Comparison of ENCODE assay signal across 9 cellular contexts in genomic region chr7:130890176-130891020, GRCh38.
DNase-seq lines count a peak whose midpoint lies in the region; ATAC-seq, FAIRE-seq and TF ChIP-seq lines count a peak whose summit lies in the region.
"Had no signal": no experiment of that assay in that cellular context is flagged by ENCODE, and none has a peak within 500 bp of the region (broad histone marks: within the 10 kb centered on the region; RNA-seq: fewer than 3 reads in every experiment).

No MANE protein-coding gene starts in this region.

- no peak overlapping the region for H3K9ac ChIP-seq in GM12878 (ENCODE audit: control insufficient read depth, insufficient read depth, low read length)

- SMC1A ChIA-PET in GM12878 (lab: Charles Lee; ENCODE audit: uncharacterized antibody, unreplicated experiment), result interaction anchor here (0.6 to 1.2 kb wide), 10 partner anchors 9 to 150 kb away, joined by 3 to 5 read pairs (median 3); no protein-coding TSS in a partner anchor

- ATAC-seq in GM12878 (no peak), HG02938 (IDR thresholded peaks at IDR 0.05; ENCODE audit: unreplicated experiment) (no peak)

- TF ChIP-seq CTCF in Peyer's patch (IDR thresholded peaks at IDR 0.05) (no peak), GM12878 (IDR thresholded peaks at IDR 0.05 in 2 of 3, conservative IDR thresholded peaks at IDR 0.05 in 1 of 3; ENCODE audit: control insufficient read depth in 2 of 3, extremely low read depth in 1 of 3, insufficient read depth in 1 of 3, low read depth in 3 of 3, low read length in 3 of 3) (no peak), suprapubic skin (IDR thresholded peaks at IDR 0.05) (no peak)

- peaks cover 0 to 13% (median 0%) of the 10 kb centered on the region in 3 donors for H3K36me3 ChIP-seq in Peyer's patch
- peaks cover 11 to 39% of the 10 kb centered on the region in 2 experiments for H3K36me3 ChIP-seq in GM12878 (ENCODE audit: control insufficient read depth in 2 of 2, insufficient read depth in 2 of 2, low read length in 1 of 2)
- H3K36me3 ChIP-seq in suprapubic skin, result peaks cover 14% of the 10 kb centered on the region
- H3K36me3 ChIP-seq: cardiac muscle cell had no signal

- CTCF ChIA-PET in GM12878 (lab: Yijun Ruan, JAX), result interaction anchor here (0.6 to 2.1 kb wide), 9 partner anchors 8 to 1514 kb away, joined by 3 to 7 read pairs (median 3); no protein-coding TSS in a partner anchor

- TF ChIP-seq RAD21 in GM12878 (IDR thresholded peaks at IDR 0.05; ENCODE audit: insufficient read depth, low read depth, low read length), result no peak

- H3K4me3 ChIP-seq in Peyer's patch (no peak overlapping the region), GM12878 (no peak overlapping the region), suprapubic skin (peak overlapping the region; percentile 5)
- H3K4me3 ChIP-seq: cardiac muscle cell had no signal

- no peak for FAIRE-seq in GM12878 (lab: Jason Lieb, UNC)

- H2AFZ ChIP-seq in GM12878 (ENCODE audit: control insufficient read depth, low read depth, low read length), result no peak overlapping the region

- DNase-seq in Peyer's patch (no peak), GM12878 (ENCODE audit: low read depth, low spot score) (no peak), suprapubic skin (ENCODE audit: low spot score in 2 of 2) (no peak), DMS114 treated with DMSO at 0.1 percent for 48 hours (lab: John Stamatoyannopoulos, UW; ENCODE audit: unreplicated experiment) (no peak), globus pallidus (ENCODE audit: low spot score) (no peak)
- DNase-seq: stimulated activated CD4-positive, alpha-beta T cell treated with anti-CD3 and anti-CD28 coated beads, Interleukin-4, amount 100 ng/mL, for 24 hours had no signal

- H3K27ac ChIP-seq in Peyer's patch, result peak overlapping the region; percentile 53 to 81 (median 62)
- H3K27ac ChIP-seq in GM12878 (ENCODE audit: control insufficient read depth, insufficient read depth), result no peak overlapping the region
- H3K27ac ChIP-seq in layer of hippocampus (ENCODE audit: low read depth, low read length), result peak overlapping the region; percentile 66
- H3K27ac ChIP-seq in suprapubic skin, result peak overlapping the region; percentile 95
- H3K27ac ChIP-seq: cardiac muscle cell had no signal

- H3K4me1 ChIP-seq in Peyer's patch, result peaks cover 0 to 65% (median 7%) of the 10 kb centered on the region in 4 donors
- H3K4me1 ChIP-seq in GM12878 (ENCODE audit: control insufficient read depth, insufficient read depth, low read length), result peaks cover 5% of the 10 kb centered on the region
- H3K4me1 ChIP-seq in suprapubic skin, result peaks cover 79% of the 10 kb centered on the region

- no peak for TF ChIP-seq EP300 in GM12878 (IDR thresholded peaks at IDR 0.05; ENCODE audit: borderline replicate concordance in 1 of 2, control insufficient read depth in 1 of 2, low read depth in 2 of 2, low read length in 2 of 2)
- peak; percentile 48 for TF ChIP-seq EP300 in suprapubic skin (IDR thresholded peaks at IDR 0.05)

- intact Hi-C loops in GM12878 (cut with micrococcal nuclease; ENCODE audit: unreplicated experiment), result no loop called here

- no peaks in the 10 kb centered on the region for H3K27me3 ChIP-seq in Peyer's patch
- H3K27me3 ChIP-seq in GM12878 (replicated peaks in 1 of 2; ENCODE audit: control insufficient read depth in 2 of 2, insufficient read depth in 2 of 2, low read length in 1 of 2), result no peaks in the 10 kb centered on the region
- no peaks in the 10 kb centered on the region for H3K27me3 ChIP-seq in layer of hippocampus (ENCODE audit: control insufficient read depth, insufficient read depth, low read length)
- H3K27me3 ChIP-seq in suprapubic skin, result no peaks in the 10 kb centered on the region
- H3K27me3 ChIP-seq: cardiac muscle cell had no signal

- H4K20me1 ChIP-seq in GM12878 (ENCODE audit: control insufficient read depth, insufficient read depth), result no peaks in the 10 kb centered on the region; the same call in 1 of the 2 replicates

- no peak for TF ChIP-seq POLR2A in Peyer's patch (IDR thresholded peaks at IDR 0.05)
- peak; percentile 16; the same call in 1 of the 2 replicates for TF ChIP-seq POLR2A in GM12878 (IDR thresholded peaks at IDR 0.05; ENCODE audit: low read depth, low read length)
- no peak for TF ChIP-seq POLR2A in suprapubic skin (IDR thresholded peaks at IDR 0.05)

- BruUV-seq in GM12878 (replicated peaks; lab: Mats Ljungman, UMichigan), result TSS peak; percentile 15

- no peaks in the 10 kb centered on the region for H3K9me3 ChIP-seq in Peyer's patch
- no peaks in the 10 kb centered on the region for H3K9me3 ChIP-seq in GM12878 (replicated peaks; ENCODE audit: control insufficient read depth, insufficient read depth, low read length)
- no peaks in the 10 kb centered on the region for H3K9me3 ChIP-seq in suprapubic skin

- H3K4me2 ChIP-seq in GM12878 (ENCODE audit: control insufficient read depth, insufficient read depth), result no peak overlapping the region

- RAD21 ChIA-PET in GM12878 (lab: Charles Lee; ENCODE audit: unreplicated experiment), result interaction anchor here (0.6 kb wide), 1 partner anchor 111 kb away, joined by 3 read pairs; no protein-coding TSS in a partner anchor

- WGBS in GM12878 (ENCODE audit: insufficient coverage, insufficient replicate concordance, low lambda C conversion rate, missing lambda C conversion rate), result 79% methylated on average over 11 of the region's 11 CpGs
- WGBS in suprapubic skin, result 71% methylated on average over 11 of the region's 11 CpGs

- in situ Hi-C loops in GM12878 (cut with MboI), result no loop called here

- POLR2A ChIA-PET in GM12878 (lab: Charles Lee), result interaction anchor here (0.7 kb wide), 2 partner anchors 21 to 38 kb away, joined by 3 read pairs; no protein-coding TSS in a partner anchor

- H3K79me2 ChIP-seq in GM12878 (ENCODE audit: control insufficient read depth, insufficient read depth, low read length), result peaks cover 22% of the 10 kb centered on the region

TF ChIP-seq in GM12878, 131 proteins besides CTCF, POLR2A, EP300 and RAD21 (continues in another document):
- no peak for TF ChIP-seq SREBF1 (IDR thresholded peaks at IDR 0.05; ENCODE audit: low read length)
- TF ChIP-seq ZSCAN29 (IDR thresholded peaks at IDR 0.05), result no peak
- no peak for TF ChIP-seq NKRF (conservative IDR thresholded peaks at IDR 0.05)
- TF ChIP-seq EGR1 (IDR thresholded peaks at IDR 0.05; ENCODE audit: borderline replicate concordance in 1 of 2, low read depth in 2 of 2, low read length in 2 of 2), result no peak
- no peak for TF ChIP-seq GATAD2B (conservative IDR thresholded peaks at IDR 0.05; ENCODE audit: low read depth)
- no peak for TF ChIP-seq BCL3 (IDR thresholded peaks at IDR 0.05; ENCODE audit: borderline replicate concordance, insufficient read depth, low read depth, low read length, poor library complexity, severe bottlenecking)
- TF ChIP-seq MYB (IDR thresholded peaks at IDR 0.05; ENCODE audit: borderline replicate concordance, low read depth, low read length), result no peak
- TF ChIP-seq, protein P1, sequence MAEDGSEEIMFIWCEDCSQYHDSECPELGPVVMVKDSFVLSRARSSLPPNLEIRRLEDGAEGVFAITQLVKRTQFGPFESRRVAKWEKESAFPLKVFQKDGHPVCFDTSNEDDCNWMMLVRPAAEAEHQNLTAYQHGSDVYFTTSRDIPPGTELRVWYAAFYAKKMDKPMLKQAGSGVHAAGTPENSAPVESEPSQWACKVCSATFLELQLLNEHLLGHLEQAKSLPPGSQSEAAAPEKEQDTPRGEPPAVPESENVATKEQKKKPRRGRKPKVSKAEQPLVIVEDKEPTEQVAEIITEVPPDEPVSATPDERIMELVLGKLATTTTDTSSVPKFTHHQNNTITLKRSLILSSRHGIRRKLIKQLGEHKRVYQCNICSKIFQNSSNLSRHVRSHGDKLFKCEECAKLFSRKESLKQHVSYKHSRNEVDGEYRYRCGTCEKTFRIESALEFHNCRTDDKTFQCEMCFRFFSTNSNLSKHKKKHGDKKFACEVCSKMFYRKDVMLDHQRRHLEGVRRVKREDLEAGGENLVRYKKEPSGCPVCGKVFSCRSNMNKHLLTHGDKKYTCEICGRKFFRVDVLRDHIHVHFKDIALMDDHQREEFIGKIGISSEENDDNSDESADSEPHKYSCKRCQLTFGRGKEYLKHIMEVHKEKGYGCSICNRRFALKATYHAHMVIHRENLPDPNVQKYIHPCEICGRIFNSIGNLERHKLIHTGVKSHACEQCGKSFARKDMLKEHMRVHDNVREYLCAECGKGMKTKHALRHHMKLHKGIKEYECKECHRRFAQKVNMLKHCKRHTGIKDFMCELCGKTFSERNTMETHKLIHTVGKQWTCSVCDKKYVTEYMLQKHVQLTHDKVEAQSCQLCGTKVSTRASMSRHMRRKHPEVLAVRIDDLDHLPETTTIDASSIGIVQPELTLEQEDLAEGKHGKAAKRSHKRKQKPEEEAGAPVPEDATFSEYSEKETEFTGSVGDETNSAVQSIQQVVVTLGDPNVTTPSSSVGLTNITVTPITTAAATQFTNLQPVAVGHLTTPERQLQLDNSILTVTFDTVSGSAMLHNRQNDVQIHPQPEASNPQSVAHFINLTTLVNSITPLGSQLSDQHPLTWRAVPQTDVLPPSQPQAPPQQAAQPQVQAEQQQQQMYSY (CRISPR knock-in tag; IDR thresholded peaks at IDR 0.05), result no peak
- TF ChIP-seq SP1 (IDR thresholded peaks at IDR 0.05; ENCODE audit: low read depth, low read length), result no peak
